8 cellular contexts compared by ENCODE assay signal in the genomic region with DNA sequence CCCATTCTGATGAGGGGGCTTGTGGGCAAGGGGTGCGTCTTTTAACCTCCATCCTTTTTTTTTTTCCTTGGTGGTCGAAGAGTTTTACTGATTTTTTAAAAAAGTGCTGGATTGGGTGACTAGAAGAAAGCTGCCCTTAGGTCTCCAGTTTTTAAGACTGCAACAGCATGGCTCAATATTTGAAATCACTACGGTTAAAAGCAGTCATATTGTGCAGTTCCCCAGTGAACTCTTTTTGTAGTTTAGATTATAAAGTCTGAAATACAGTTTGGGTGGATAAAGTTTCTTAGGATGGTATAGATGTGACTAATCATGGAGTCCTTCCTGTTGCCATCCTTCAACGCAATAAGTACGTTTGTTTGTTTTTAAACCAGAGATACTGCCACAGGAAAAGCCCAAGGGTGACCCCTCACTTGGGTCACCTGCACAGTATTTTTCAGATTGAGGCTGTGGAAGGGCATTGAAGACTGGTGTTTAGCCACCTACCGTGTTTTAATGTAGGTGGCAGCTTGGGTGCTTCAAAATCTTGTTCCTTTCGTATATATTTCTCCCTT. TPM values are rescaled to one million over a fixed set of nuclear protein-coding genes. Genes with fewer than 3 reads are reported as not detected.
DNase-seq lines count a peak whose midpoint lies in the region; ATAC-seq and TF ChIP-seq lines count a peak whose summit lies in the region.

No MANE protein-coding gene starts in this region.

- peak overlapping the region; percentile 96 for H3K4me2 ChIP-seq in GM23338

- peak overlapping the region; percentile 57; the same call in 1 of the 2 replicates for H2AFZ ChIP-seq in GM23338

- H3K79me2 ChIP-seq in GM23338 (replicated peaks; ENCODE audit: insufficient read depth) = peaks cover 20% of the 10 kb centered on the region

- no peaks in the 10 kb centered on the region for H3K9me3 ChIP-seq in esophagus (ENCODE audit: control insufficient read depth in 2 of 2, insufficient read depth in 1 of 2, low read depth in 1 of 2, low read length in 1 of 2)
- no peaks in the 10 kb centered on the region for H3K9me3 ChIP-seq in prostate gland

- POLR2A ChIA-PET in RWPE1 (lab: Yijun Ruan, JAX; ENCODE audit: low non-redundant PET) = interaction anchor here (1.0 kb wide), 1 partner anchor 31 kb away, joined by 3 read pairs; no protein-coding TSS in a partner anchor

- TF ChIP-seq POLR2A in prostate gland (IDR thresholded peaks at IDR 0.05) = no peak

- TF ChIP-seq CTCF in GM23338 (conservative IDR thresholded peaks at IDR 0.05; ENCODE audit: low read depth in 2 of 2) = no peak
- no peak for TF ChIP-seq CTCF in RWPE1 (conservative IDR thresholded peaks at IDR 0.05; ENCODE audit: low read depth)
- TF ChIP-seq CTCF in prostate gland (IDR thresholded peaks at IDR 0.05) = no peak

- peak overlapping the region; percentile 99 for H3K27ac Mint-ChIP-seq in GM23338

- H3K36me3 Mint-ChIP-seq in GM23338 (ENCODE audit: low read depth) = peaks cover 46% of the 10 kb centered on the region

- H3K27me3 ChIP-seq in GM23338 (ENCODE audit: insufficient read depth) = no peaks in the 10 kb centered on the region
- no peaks in the 10 kb centered on the region for H3K27me3 ChIP-seq in esophagus (ENCODE audit: control insufficient read depth in 1 of 2, insufficient read depth in 2 of 2, low read length in 2 of 2)
- H3K27me3 ChIP-seq in prostate gland (replicated peaks; ENCODE audit: insufficient read depth) = no peaks in the 10 kb centered on the region

- no peaks in the 10 kb centered on the region; the same call in 1 of the 2 replicates for H3F3A ChIP-seq in GM23338 (replicated peaks; ENCODE audit: low read depth)

- WGBS in esophagus, 2 donors = 18 to 19% methylated on average over 7 of the region's 7 CpGs
- WGBS in prostate gland = 17% methylated on average over 7 of the region's 7 CpGs

- H4K20me1 ChIP-seq in GM23338 (replicated peaks; ENCODE audit: insufficient read depth) = no peaks in the 10 kb centered on the region; the same call in 1 of the 2 replicates

- H3K36me3 ChIP-seq in GM23338 (ENCODE audit: insufficient read depth) (peaks cover 23% of the 10 kb centered on the region), esophagus (ENCODE audit: control insufficient read depth in 2 of 2, insufficient read depth in 2 of 2, low read length in 1 of 2) (peaks cover 0 to 2% of the 10 kb centered on the region in 2 donors), prostate gland (no peaks in the 10 kb centered on the region)

- CTCF ChIA-PET in RWPE1 (lab: Yijun Ruan, JAX) = interaction anchor here (1.0 to 1.2 kb wide), 4 partner anchors 17 to 309 kb away, joined by 3 to 8 read pairs (median 3); no protein-coding TSS in a partner anchor

- no peaks in the 10 kb centered on the region for H3K9me3 Mint-ChIP-seq in GM23338

- no peak for ATAC-seq in GM23338
- ATAC-seq in HG03025 (IDR thresholded peaks at IDR 0.05; ENCODE audit: low FRiP score, unreplicated experiment) = no peak

- H3K4me1 Mint-ChIP-seq in GM23338 = peaks cover 17% of the 10 kb centered on the region

- peaks cover 22% of the 10 kb centered on the region for H3K4me1 ChIP-seq in GM23338 (ENCODE audit: insufficient read depth)
- H3K4me1 ChIP-seq in esophagus (ENCODE audit: control insufficient read depth in 2 of 2, insufficient read depth in 2 of 2, low read length in 1 of 2) = peaks cover 0 to 3% of the 10 kb centered on the region in 2 donors
- peaks cover 3% of the 10 kb centered on the region for H3K4me1 ChIP-seq in prostate gland (replicated peaks)

- peaks cover 5% of the 10 kb centered on the region for H3K27me3 Mint-ChIP-seq in GM23338 (ENCODE audit: insufficient read depth, low read depth, poor library complexity)

- H3K27ac ChIP-seq in GM23338 (ENCODE audit: low read depth) (peak overlapping the region; percentile 93), RWPE1 (peak overlapping the region; percentile 93), esophagus (ENCODE audit: low read depth in 2 of 2, low read length in 1 of 2) (peak overlapping the region; percentile 97 to 98), prostate gland (peak overlapping the region; percentile 93)

- no peaks in the 10 kb centered on the region for H3K9me2 ChIP-seq in GM23338 (ENCODE audit: insufficient read depth)

- intact Hi-C loops in prostate gland (cut with DNase I) = no loop called here

- H3K4me3 ChIP-seq in GM23338 = peak overlapping the region; percentile 97
- peak overlapping the region; percentile 91 to 96 for H3K4me3 ChIP-seq in esophagus (ENCODE audit: low read depth in 1 of 2, low read length in 2 of 2)
- H3K4me3 ChIP-seq in prostate gland = peak overlapping the region; percentile 77 to 95

- no peak for DNase-seq in GM23338 (ENCODE audit: low spot score)
- DNase-seq in RWPE1 (ENCODE audit: low spot score) = no peak
- no peak for DNase-seq in prostate gland (ENCODE audit: low spot score)
- DNase-seq in globus pallidus (ENCODE audit: low spot score) = no peak
- DNase-seq in NCI-H187 treated with DMSO at 0.1 percent for 48 hours (lab: John Stamatoyannopoulos, UW) = no peak
- DNase-seq in UCSD-AML1 (lab: John Stamatoyannopoulos, UW; ENCODE audit: unreplicated experiment) = no peak

- peak overlapping the region; percentile 98 for H3K4me3 Mint-ChIP-seq in GM23338

TF ChIP-seq in GM23338, 12 proteins besides CTCF, POLR2A, EP300 and RAD21 (continues in another document):
- TF ChIP-seq POLR2AphosphoS5 (IDR thresholded peaks at IDR 0.05; ENCODE audit: low read depth) (no peak), JUNB (IDR thresholded peaks at IDR 0.05; ENCODE audit: unreplicated experiment) (no peak)
- TF ChIP-seq, protein P1, sequence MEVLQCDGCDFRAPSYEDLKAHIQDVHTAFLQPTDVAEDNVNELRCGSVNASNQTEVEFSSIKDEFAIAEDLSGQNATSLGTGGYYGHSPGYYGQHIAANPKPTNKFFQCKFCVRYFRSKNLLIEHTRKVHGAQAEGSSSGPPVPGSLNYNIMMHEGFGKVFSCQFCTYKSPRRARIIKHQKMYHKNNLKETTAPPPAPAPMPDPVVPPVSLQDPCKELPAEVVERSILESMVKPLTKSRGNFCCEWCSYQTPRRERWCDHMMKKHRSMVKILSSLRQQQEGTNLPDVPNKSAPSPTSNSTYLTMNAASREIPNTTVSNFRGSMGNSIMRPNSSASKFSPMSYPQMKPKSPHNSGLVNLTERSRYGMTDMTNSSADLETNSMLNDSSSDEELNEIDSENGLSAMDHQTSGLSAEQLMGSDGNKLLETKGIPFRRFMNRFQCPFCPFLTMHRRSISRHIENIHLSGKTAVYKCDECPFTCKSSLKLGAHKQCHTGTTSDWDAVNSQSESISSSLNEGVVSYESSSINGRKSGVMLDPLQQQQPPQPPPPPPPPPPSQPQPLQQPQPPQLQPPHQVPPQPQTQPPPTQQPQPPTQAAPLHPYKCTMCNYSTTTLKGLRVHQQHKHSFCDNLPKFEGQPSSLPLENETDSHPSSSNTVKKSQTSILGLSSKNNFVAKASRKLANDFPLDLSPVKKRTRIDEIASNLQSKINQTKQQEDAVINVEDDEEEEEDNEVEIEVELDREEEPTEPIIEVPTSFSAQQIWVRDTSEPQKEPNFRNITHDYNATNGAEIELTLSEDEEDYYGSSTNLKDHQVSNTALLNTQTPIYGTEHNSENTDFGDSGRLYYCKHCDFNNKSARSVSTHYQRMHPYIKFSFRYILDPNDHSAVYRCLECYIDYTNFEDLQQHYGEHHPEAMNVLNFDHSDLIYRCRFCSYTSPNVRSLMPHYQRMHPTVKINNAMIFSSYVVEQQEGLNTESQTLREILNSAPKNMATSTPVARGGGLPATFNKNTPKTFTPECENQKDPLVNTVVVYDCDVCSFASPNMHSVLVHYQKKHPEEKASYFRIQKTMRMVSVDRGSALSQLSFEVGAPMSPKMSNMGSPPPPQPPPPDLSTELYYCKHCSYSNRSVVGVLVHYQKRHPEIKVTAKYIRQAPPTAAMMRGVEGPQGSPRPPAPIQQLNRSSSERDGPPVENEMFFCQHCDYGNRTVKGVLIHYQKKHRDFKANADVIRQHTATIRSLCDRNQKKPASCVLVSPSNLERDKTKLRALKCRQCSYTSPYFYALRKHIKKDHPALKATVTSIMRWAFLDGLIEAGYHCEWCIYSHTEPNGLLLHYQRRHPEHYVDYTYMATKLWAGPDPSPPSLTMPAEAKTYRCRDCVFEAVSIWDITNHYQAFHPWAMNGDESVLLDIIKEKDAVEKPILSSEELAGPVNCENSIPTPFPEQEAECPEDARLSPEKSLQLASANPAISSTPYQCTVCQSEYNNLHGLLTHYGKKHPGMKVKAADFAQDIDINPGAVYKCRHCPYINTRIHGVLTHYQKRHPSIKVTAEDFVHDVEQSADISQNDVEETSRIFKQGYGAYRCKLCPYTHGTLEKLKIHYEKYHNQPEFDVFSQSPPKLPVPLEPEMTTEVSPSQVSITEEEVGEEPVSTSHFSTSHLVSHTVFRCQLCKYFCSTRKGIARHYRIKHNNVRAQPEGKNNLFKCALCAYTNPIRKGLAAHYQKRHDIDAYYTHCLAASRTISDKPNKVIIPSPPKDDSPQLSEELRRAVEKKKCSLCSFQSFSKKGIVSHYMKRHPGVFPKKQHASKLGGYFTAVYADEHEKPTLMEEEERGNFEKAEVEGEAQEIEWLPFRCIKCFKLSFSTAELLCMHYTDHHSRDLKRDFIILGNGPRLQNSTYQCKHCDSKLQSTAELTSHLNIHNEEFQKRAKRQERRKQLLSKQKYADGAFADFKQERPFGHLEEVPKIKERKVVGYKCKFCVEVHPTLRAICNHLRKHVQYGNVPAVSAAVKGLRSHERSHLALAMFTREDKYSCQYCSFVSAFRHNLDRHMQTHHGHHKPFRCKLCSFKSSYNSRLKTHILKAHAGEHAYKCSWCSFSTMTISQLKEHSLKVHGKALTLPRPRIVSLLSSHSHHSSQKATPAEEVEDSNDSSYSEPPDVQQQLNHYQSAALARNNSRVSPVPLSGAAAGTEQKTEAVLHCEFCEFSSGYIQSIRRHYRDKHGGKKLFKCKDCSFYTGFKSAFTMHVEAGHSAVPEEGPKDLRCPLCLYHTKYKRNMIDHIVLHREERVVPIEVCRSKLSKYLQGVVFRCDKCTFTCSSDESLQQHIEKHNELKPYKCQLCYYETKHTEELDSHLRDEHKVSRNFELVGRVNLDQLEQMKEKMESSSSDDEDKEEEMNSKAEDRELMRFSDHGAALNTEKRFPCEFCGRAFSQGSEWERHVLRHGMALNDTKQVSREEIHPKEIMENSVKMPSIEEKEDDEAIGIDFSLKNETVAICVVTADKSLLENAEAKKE (CRISPR knock-in tag; IDR thresholded peaks at IDR 0.05) = no peak

RNA-seq across cellular contexts. Expression of gene DHFR, which starts 0.5 kb away (rescaled TPM):
- total RNA-seq in GM23338 (2014; rRNA removed; shearing (Covaris generic)) = 82.8 and 95.6 TPM in 2 replicates
- polyA plus RNA-seq in GM23338 (2016; fragmentation: Nextera tagmentation; extraction: Ambion mirVana) (48.7 and 56.2 TPM in 2 replicates), esophagus (10 to 100 TPM in 1 of 2 donors, 1 to 10 TPM in 1; 10.0 to 12.1 TPM)
- total RNA-seq in prostate gland = 10 to 100 TPM in 1 of 2 donors, 1 to 10 TPM in 1; 6.8 to 15.7 TPM

RNA-seq across cellular contexts. Expression of gene MSH3, which starts 0.9 kb away (rescaled TPM):
- 16.6 and 17.1 TPM in 2 replicates for total RNA-seq in GM23338 (2014; rRNA removed; shearing (Covaris generic))
- polyA plus RNA-seq in GM23338 (2016; fragmentation: Nextera tagmentation; extraction: Ambion mirVana) (9.1 and 13.3 TPM in 2 replicates), esophagus (1 to 10 TPM; 2.7 to 3.6 TPM)
- 10 to 100 TPM; 12.6 to 14.9 TPM for total RNA-seq in prostate gland
